Comparison of ENCODE assay signal across 1 cellular context in the genomic region with DNA sequence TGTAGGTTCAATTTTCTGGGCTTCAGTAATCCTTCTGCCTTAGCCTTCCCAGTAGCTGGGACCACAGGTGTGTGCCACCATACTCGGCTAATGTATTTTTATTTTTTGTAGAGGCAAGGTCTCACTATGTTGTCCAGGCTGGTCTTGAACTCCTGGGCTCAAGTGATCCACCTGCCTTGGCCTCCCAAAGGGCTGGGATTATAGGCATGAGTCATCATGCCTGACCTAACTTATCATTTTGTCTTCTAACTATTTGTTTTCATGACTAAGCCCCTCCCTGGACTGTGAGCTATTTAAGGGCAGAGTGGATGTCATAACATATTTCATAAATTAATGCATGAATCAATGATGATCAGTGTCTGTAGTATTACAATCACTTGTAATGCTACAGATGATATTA.
TF ChIP-seq lines count a peak whose summit lies in the region.

No MANE protein-coding gene starts in this region.

TF ChIP-seq in K562, 482 proteins besides CTCF, POLR2A, EP300 and RAD21 (continues in another document):
- TF ChIP-seq ZFP30 (CRISPR knock-in tag; IDR thresholded peaks at IDR 0.05; ENCODE audit: borderline replicate concordance) (no peak), ID3 (CRISPR knock-in tag; IDR thresholded peaks at IDR 0.05) (no peak), ID3 (tag; IDR thresholded peaks at IDR 0.05) (no peak), NBN (IDR thresholded peaks at IDR 0.05; ENCODE audit: low read depth) (no peak), ZNF121 (CRISPR knock-in tag; conservative IDR thresholded peaks at IDR 0.05) (peak; percentile 19; the same call in 1 of the 2 replicates), MEIS2 (IDR thresholded peaks at IDR 0.05; ENCODE audit: partially characterized antibody) (peak; percentile 55), USF1 (CRISPR knock-in tag; IDR thresholded peaks at IDR 0.05) (no peak), ZNF77 (CRISPR knock-in tag; IDR thresholded peaks at IDR 0.05) (no peak), ASH1L (IDR thresholded peaks at IDR 0.05; ENCODE audit: borderline replicate concordance, low read depth, partially characterized antibody) (no peak), JUND (IDR thresholded peaks at IDR 0.05; ENCODE audit: borderline replicate concordance, low read depth, low read length) (peak; percentile 91), JUND (tag; IDR thresholded peaks at IDR 0.05; ENCODE audit: borderline replicate concordance, low read depth, low read length) (peak; percentile 94; the same call in 2 of the 3 replicates), E4F1 (CRISPR knock-in tag; IDR thresholded peaks at IDR 0.05; ENCODE audit: borderline replicate concordance) (no peak), NONO (IDR thresholded peaks at IDR 0.05; ENCODE audit: low read depth in 2 of 2, low read length in 1 of 2) (no peak), LCOR (CRISPR knock-in tag; IDR thresholded peaks at IDR 0.05) (no peak), C11orf30 (IDR thresholded peaks at IDR 0.05; ENCODE audit: low read depth) (peak; percentile 63; the same call in 1 of the 2 replicates), EWSR1 (IDR thresholded peaks at IDR 0.05; ENCODE audit: borderline replicate concordance, low read depth, partially characterized antibody) (no peak), SMAD1 (IDR thresholded peaks at IDR 0.05; ENCODE audit: low read depth, low read length, partially characterized antibody) (no peak), MEF2A (IDR thresholded peaks at IDR 0.05; ENCODE audit: control insufficient read depth, low read depth, low read length) (0 out of 2 replicates have a peak, but pooled peaks have one; percentile 8), ZNF655 (CRISPR knock-in tag; IDR thresholded peaks at IDR 0.05) (no peak), RERE (CRISPR knock-in tag; IDR thresholded peaks at IDR 0.05; ENCODE audit: borderline replicate concordance) (no peak), POLR3A (IDR thresholded peaks at IDR 0.05; ENCODE audit: borderline replicate concordance, extremely low read depth, insufficient read depth, insufficient read length) (no peak), ZNF76 (CRISPR knock-in tag; IDR thresholded peaks at IDR 0.05; ENCODE audit: borderline replicate concordance) (no peak), ETV6 (IDR thresholded peaks at IDR 0.05; ENCODE audit: borderline replicate concordance in 1 of 2, low read depth in 2 of 2, low read length in 1 of 2) (no peak), ETV6 (CRISPR knock-in tag; IDR thresholded peaks at IDR 0.05; ENCODE audit: borderline replicate concordance) (no peak), SAP30 (IDR thresholded peaks at IDR 0.05; ENCODE audit: borderline replicate concordance, insufficient read depth, low read depth, low read length, poor library complexity, severe bottlenecking) (no peak), FOXK2 (conservative IDR thresholded peaks at IDR 0.05 in 1 of 2, IDR thresholded peaks at IDR 0.05 in 1 of 2; ENCODE audit: low read depth in 2 of 2) (no peak), FOSL1 (tag; conservative IDR thresholded peaks at IDR 0.05) (peak; percentile 93), MCM5 (IDR thresholded peaks at IDR 0.05; ENCODE audit: low read depth) (no peak), HSF4 (CRISPR knock-in tag; IDR thresholded peaks at IDR 0.05; ENCODE audit: borderline replicate concordance) (no peak), KDM4B (IDR thresholded peaks at IDR 0.05; ENCODE audit: borderline replicate concordance in 2 of 2, low read depth in 1 of 2) (no peak), RFX7 (CRISPR knock-in tag; IDR thresholded peaks at IDR 0.05) (no peak), ZKSCAN1 (IDR thresholded peaks at IDR 0.05; ENCODE audit: low read depth, low read length) (no peak), JUN (IDR thresholded peaks at IDR 0.05; ENCODE audit: borderline replicate concordance, low read depth, low read length) (peak; percentile 73), JUN (CRISPR knock-in tag; IDR thresholded peaks at IDR 0.05; ENCODE audit: borderline replicate concordance) (no peak), ZBTB2 (IDR thresholded peaks at IDR 0.05) (no peak), ARNT (IDR thresholded peaks at IDR 0.05) (no peak), TAF7 (tag; IDR thresholded peaks at IDR 0.05) (no peak), JUNB (CRISPR knock-in tag; conservative IDR thresholded peaks at IDR 0.05) (peak; percentile 89), ZNF324 (CRISPR knock-in tag; IDR thresholded peaks at IDR 0.05) (no peak), ATF3 (IDR thresholded peaks at IDR 0.05) (peak; percentile 96), ATF3 (CRISPR knock-in tag; conservative IDR thresholded peaks at IDR 0.05) (no peak), BCL6 (CRISPR knock-in tag; IDR thresholded peaks at IDR 0.05) (no peak)
- TF ChIP-seq, protein P1, sequence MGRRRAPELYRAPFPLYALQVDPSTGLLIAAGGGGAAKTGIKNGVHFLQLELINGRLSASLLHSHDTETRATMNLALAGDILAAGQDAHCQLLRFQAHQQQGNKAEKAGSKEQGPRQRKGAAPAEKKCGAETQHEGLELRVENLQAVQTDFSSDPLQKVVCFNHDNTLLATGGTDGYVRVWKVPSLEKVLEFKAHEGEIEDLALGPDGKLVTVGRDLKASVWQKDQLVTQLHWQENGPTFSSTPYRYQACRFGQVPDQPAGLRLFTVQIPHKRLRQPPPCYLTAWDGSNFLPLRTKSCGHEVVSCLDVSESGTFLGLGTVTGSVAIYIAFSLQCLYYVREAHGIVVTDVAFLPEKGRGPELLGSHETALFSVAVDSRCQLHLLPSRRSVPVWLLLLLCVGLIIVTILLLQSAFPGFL (CRISPR knock-in tag; IDR thresholded peaks at IDR 0.05): no peak
- TF ChIP-seq, protein P2, sequence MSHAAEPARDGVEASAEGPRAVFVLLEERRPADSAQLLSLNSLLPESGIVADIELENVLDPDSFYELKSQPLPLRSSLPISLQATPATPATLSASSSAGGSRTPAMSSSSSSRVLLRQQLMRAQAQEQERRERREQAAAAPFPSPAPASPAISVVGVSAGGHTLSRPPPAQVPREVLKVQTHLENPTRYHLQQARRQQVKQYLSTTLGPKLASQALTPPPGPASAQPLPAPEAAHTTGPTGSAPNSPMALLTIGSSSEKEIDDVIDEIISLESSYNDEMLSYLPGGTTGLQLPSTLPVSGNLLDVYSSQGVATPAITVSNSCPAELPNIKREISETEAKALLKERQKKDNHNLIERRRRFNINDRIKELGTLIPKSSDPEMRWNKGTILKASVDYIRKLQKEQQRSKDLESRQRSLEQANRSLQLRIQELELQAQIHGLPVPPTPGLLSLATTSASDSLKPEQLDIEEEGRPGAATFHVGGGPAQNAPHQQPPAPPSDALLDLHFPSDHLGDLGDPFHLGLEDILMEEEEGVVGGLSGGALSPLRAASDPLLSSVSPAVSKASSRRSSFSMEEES (CRISPR knock-in tag; IDR thresholded peaks at IDR 0.05): no peak
